In genomic region chr10:14535497-14536199, GRCh38 we compare ENCODE assay signal across 1 cellular context.
TF ChIP-seq lines count a peak whose summit lies in the region.

No MANE protein-coding gene starts in this region.

TF ChIP-seq in HepG2, 621 proteins besides CTCF, POLR2A, EP300 and RAD21 (continued from another document and continues in another):
- TF ChIP-seq, protein P1, sequence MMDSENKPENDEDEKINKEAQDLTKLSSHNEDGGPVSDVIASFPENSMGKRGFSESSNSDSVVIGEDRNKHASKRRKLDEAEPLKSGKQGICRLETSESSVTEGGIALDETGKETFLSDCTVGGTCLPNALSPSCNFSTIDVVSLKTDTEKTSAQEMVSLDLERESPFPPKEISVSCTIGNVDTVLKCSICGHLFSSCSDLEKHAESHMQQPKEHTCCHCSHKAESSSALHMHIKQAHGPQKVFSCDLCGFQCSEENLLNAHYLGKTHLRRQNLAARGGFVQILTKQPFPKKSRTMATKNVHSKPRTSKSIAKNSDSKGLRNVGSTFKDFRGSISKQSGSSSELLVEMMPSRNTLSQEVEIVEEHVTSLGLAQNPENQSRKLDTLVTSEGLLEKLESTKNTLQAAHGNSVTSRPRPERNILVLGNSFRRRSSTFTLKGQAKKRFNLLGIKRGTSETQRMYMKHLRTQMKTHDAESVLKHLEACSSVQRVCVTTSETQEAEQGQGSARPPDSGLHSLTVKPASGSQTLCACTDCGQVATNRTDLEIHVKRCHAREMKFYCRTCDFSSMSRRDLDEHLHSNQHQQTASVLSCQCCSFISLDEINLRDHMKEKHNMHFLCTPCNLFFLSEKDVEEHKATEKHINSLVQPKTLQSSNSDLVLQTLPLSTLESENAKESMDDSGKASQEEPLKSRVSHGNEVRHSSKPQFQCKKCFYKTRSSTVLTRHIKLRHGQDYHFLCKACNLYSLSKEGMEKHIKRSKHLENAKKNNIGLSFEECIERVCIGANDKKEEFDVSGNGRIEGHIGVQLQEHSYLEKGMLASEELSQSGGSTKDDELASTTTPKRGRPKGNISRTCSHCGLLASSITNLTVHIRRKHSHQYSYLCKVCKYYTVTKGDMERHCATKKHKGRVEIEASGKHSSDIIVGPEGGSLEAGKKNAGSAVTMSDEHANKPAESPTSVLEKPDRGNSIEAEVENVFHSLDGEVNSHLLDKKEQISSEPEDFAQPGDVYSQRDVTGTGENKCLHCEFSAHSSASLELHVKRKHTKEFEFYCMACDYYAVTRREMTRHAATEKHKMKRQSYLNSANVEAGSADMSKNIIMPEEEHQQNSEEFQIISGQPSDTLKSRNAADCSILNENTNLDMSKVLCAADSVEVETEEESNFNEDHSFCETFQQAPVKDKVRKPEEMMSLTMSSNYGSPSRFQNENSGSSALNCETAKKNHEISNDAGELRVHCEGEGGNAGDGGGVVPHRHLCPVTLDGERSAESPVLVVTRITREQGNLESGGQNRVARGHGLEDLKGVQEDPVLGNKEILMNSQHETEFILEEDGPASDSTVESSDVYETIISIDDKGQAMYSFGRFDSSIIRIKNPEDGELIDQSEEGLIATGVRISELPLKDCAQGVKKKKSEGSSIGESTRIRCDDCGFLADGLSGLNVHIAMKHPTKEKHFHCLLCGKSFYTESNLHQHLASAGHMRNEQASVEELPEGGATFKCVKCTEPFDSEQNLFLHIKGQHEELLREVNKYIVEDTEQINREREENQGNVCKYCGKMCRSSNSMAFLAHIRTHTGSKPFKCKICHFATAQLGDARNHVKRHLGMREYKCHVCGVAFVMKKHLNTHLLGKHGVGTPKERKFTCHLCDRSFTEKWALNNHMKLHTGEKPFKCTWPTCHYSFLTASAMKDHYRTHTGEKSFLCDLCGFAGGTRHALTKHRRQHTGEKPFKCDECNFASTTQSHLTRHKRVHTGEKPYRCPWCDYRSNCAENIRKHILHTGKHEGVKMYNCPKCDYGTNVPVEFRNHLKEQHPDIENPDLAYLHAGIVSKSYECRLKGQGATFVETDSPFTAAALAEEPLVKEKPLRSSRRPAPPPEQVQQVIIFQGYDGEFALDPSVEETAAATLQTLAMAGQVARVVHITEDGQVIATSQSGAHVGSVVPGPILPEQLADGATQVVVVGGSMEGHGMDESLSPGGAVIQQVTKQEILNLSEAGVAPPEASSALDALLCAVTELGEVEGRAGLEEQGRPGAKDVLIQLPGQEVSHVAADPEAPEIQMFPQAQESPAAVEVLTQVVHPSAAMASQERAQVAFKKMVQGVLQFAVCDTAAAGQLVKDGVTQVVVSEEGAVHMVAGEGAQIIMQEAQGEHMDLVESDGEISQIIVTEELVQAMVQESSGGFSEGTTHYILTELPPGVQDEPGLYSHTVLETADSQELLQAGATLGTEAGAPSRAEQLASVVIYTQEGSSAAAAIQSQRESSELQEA (CRISPR knock-in tag; IDR thresholded peaks at IDR 0.05; ENCODE audit: not compliant biosample characterization) = no peak
- no peak for TF ChIP-seq SMC3 (IDR thresholded peaks at IDR 0.05; ENCODE audit: low read length)
- TF ChIP-seq PHF8 (CRISPR knock-in tag; IDR thresholded peaks at IDR 0.05) = no peak
- no peak for TF ChIP-seq IRF2 (CRISPR knock-in tag; IDR thresholded peaks at IDR 0.05)
- no peak for TF ChIP-seq SP140L (CRISPR knock-in tag; IDR thresholded peaks at IDR 0.05; ENCODE audit: borderline replicate concordance)
- no peak for TF ChIP-seq CENPT (CRISPR knock-in tag; IDR thresholded peaks at IDR 0.05; ENCODE audit: low read depth)
- TF ChIP-seq ZGPAT (CRISPR knock-in tag; IDR thresholded peaks at IDR 0.05) = 0 out of 2 replicates have a peak, but pooled peaks have one; percentile 24
- TF ChIP-seq ZFP62 (CRISPR knock-in tag; IDR thresholded peaks at IDR 0.05) = no peak
- TF ChIP-seq ZNF558 (CRISPR knock-in tag; IDR thresholded peaks at IDR 0.05; ENCODE audit: borderline replicate concordance) = no peak
- no peak for TF ChIP-seq CCAR2 (optimal IDR thresholded peaks at IDR 0.05; ENCODE audit: low read depth, low read length)
- no peak for TF ChIP-seq ZNF687 (CRISPR knock-in tag; IDR thresholded peaks at IDR 0.05)
- no peak for TF ChIP-seq FOXA1 (IDR thresholded peaks at IDR 0.05)
- TF ChIP-seq FOXA1 (CRISPR knock-in tag; IDR thresholded peaks at IDR 0.05) = 0 out of 2 replicates have a peak, but pooled peaks have one; percentile 8
- no peak for TF ChIP-seq RXRA (CRISPR knock-in tag; IDR thresholded peaks at IDR 0.05)
- no peak for TF ChIP-seq AHR (CRISPR knock-in tag; IDR thresholded peaks at IDR 0.05)
- TF ChIP-seq, protein P2, sequence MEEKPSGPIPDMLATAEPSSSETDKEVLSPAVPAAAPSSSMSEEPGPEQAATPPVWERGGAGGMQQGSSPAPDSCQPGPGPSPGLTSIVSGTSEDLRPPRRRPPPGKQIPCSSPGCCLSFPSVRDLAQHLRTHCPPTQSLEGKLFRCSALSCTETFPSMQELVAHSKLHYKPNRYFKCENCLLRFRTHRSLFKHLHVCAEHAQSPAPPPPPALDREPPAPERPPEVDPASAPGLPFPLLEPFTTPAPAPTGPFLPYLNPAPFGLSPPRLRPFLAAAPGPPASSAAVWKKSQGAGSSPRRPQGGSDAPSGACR (CRISPR knock-in tag; IDR thresholded peaks at IDR 0.05) = no peak
- TF ChIP-seq ZNF777 (CRISPR knock-in tag; IDR thresholded peaks at IDR 0.05) = no peak
- no peak for TF ChIP-seq SOX13 (IDR thresholded peaks at IDR 0.05)
- TF ChIP-seq SOX13 (CRISPR knock-in tag; conservative IDR thresholded peaks at IDR 0.05 in 1 of 2, IDR thresholded peaks at IDR 0.05 in 1 of 2) = 0 out of 4 replicates have a peak, but pooled peaks of 1 of the 2 experiments have one; percentile 7
- TF ChIP-seq ASH2L (IDR thresholded peaks at IDR 0.05; ENCODE audit: insufficient read length, low read depth, low read length) = peak; percentile 17
- no peak for TF ChIP-seq TRAFD1 (CRISPR knock-in tag; IDR thresholded peaks at IDR 0.05; ENCODE audit: borderline replicate concordance)
- no peak for TF ChIP-seq ZSCAN9 (CRISPR knock-in tag; IDR thresholded peaks at IDR 0.05; ENCODE audit: borderline replicate concordance)
- no peak for TF ChIP-seq FIP1L1 (IDR thresholded peaks at IDR 0.05; ENCODE audit: borderline replicate concordance, insufficient read depth, low read depth, low read length)
- no peak for TF ChIP-seq ZMYM4 (CRISPR knock-in tag; IDR thresholded peaks at IDR 0.05)
- no peak for TF ChIP-seq SETDB1 (CRISPR knock-in tag; IDR thresholded peaks at IDR 0.05; ENCODE audit: borderline replicate concordance)
- no peak for TF ChIP-seq NFE2L2 (IDR thresholded peaks at IDR 0.05; ENCODE audit: low read length)
- TF ChIP-seq ZBTB7B (CRISPR knock-in tag; IDR thresholded peaks at IDR 0.05) = 0 out of 2 replicates have a peak, but pooled peaks have one; percentile 12
- no peak for TF ChIP-seq CREBL2 (CRISPR knock-in tag; IDR thresholded peaks at IDR 0.05; ENCODE audit: borderline replicate concordance)
- no peak for TF ChIP-seq PBX3 (CRISPR knock-in tag; IDR thresholded peaks at IDR 0.05; ENCODE audit: borderline replicate concordance)
- no peak for TF ChIP-seq MXI1 (IDR thresholded peaks at IDR 0.05; ENCODE audit: borderline replicate concordance, low read depth, low read length)
- TF ChIP-seq TMF1 (CRISPR knock-in tag; IDR thresholded peaks at IDR 0.05; ENCODE audit: low read depth) = no peak
- no peak for TF ChIP-seq RFX5 (IDR thresholded peaks at IDR 0.05; ENCODE audit: low read depth, low read length)
- TF ChIP-seq, protein P3, sequence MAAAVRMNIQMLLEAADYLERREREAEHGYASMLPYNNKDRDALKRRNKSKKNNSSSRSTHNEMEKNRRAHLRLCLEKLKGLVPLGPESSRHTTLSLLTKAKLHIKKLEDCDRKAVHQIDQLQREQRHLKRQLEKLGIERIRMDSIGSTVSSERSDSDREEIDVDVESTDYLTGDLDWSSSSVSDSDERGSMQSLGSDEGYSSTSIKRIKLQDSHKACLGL (CRISPR knock-in tag; IDR thresholded peaks at IDR 0.05) = no peak
- peak; percentile 38; the same call in 1 of the 2 replicates for TF ChIP-seq CEBPB (IDR thresholded peaks at IDR 0.05; ENCODE audit: borderline replicate concordance, low read depth, low read length)
- TF ChIP-seq ZNF781 (CRISPR knock-in tag; IDR thresholded peaks at IDR 0.05; ENCODE audit: borderline replicate concordance, not compliant biosample characterization) = no peak
- no peak for TF ChIP-seq ZNF562 (CRISPR knock-in tag; IDR thresholded peaks at IDR 0.05; ENCODE audit: borderline replicate concordance)
- TF ChIP-seq, protein P4, sequence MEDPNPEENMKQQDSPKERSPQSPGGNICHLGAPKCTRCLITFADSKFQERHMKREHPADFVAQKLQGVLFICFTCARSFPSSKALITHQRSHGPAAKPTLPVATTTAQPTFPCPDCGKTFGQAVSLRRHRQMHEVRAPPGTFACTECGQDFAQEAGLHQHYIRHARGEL (CRISPR knock-in tag; IDR thresholded peaks at IDR 0.05) = no peak
- TF ChIP-seq ZNF24 (IDR thresholded peaks at IDR 0.05) = no peak
- no peak for TF ChIP-seq MAFG (CRISPR knock-in tag; IDR thresholded peaks at IDR 0.05)
- no peak for TF ChIP-seq PTBP1 (IDR thresholded peaks at IDR 0.05; ENCODE audit: low read depth, low read length, poor library complexity, severe bottlenecking)
- no peak for TF ChIP-seq ZFAT (CRISPR knock-in tag; conservative IDR thresholded peaks at IDR 0.05)
- no peak for TF ChIP-seq ATF7 (IDR thresholded peaks at IDR 0.05)
- no peak for TF ChIP-seq ATF7 (CRISPR knock-in tag; IDR thresholded peaks at IDR 0.05)
- TF ChIP-seq ARNT2 (CRISPR knock-in tag; IDR thresholded peaks at IDR 0.05; ENCODE audit: low read depth) = no peak
